In genomic region chr10:133276100-133276434, GRCh38 we compare ENCODE assay signal across 9 cellular contexts. TPM values are rescaled to one million over a fixed set of nuclear protein-coding genes. Genes with fewer than 3 reads are reported as not detected.
A peak's percentile ranks its signal among the peaks of the same experiment; 100 is the strongest.
DNase-seq lines count a peak whose midpoint lies in the region; ATAC-seq and TF ChIP-seq lines count a peak whose summit lies in the region.
"Had no signal": no experiment of that assay in that cellular context is flagged by ENCODE, and none has a peak within 500 bp of the region (broad histone marks: within the 10 kb centered on the region; RNA-seq: fewer than 3 reads in every experiment).

No MANE protein-coding gene starts in this region.

- H3K4me3 Mint-ChIP-seq in IgD-negative memory B cell = peak overlapping the region; percentile 89 to 97 (median 94)
- peak overlapping the region; percentile 82 for H3K4me3 Mint-ChIP-seq in dendritic cell treated with granulocyte-macrophage colony-stimulating factor and Interleukin-4, amounts not matched to agents 40 ng/mL and 50 ng/mL, for 4 days

- no CpG with 5 or more reads among the region's 6 CpGs for WGBS in trophoblast cell (ENCODE audit: extremely low coverage, insufficient coverage, insufficient read length)

- H3K79me2 ChIP-seq in trophoblast cell (ENCODE audit: control insufficient read depth, insufficient read depth, low read length, poor library complexity) = peaks cover 3% of the 10 kb centered on the region

- no peaks in the 10 kb centered on the region for H3K36me3 Mint-ChIP-seq in IgD-negative memory B cell
- peaks cover 82% of the 10 kb centered on the region for H3K36me3 Mint-ChIP-seq in dendritic cell treated with granulocyte-macrophage colony-stimulating factor and Interleukin-4, amounts not matched to agents 40 ng/mL and 50 ng/mL, for 4 days (ENCODE audit: low read depth)

- H3K27ac Mint-ChIP-seq in IgD-negative memory B cell = peak overlapping the region; percentile 94 to 98 (median 98)
- H3K27ac Mint-ChIP-seq in dendritic cell treated with granulocyte-macrophage colony-stimulating factor and Interleukin-4, amounts not matched to agents 40 ng/mL and 50 ng/mL, for 4 days = peak overlapping the region; percentile 95

- no peaks in the 10 kb centered on the region for H3K27me3 ChIP-seq in trophoblast cell (ENCODE audit: insufficient read depth, low read length)

- H3K4me1 Mint-ChIP-seq in IgD-negative memory B cell = peaks cover 17 to 25% (median 22%) of the 10 kb centered on the region in 3 donors
- peaks cover 77% of the 10 kb centered on the region for H3K4me1 Mint-ChIP-seq in dendritic cell treated with granulocyte-macrophage colony-stimulating factor and Interleukin-4, amounts not matched to agents 40 ng/mL and 50 ng/mL, for 4 days (ENCODE audit: low read depth)

- DNase-seq in GM12864 (ENCODE audit: low read depth) (no peak), trophoblast cell (no peak), GM10248 (ENCODE audit: extremely low spot score) (no peak)
- DNase-seq in stimulated activated CD4-positive, alpha-beta T cell treated with anti-CD3 and anti-CD28 coated beads, Interleukin-4, amount 100 ng/mL, for 24 hours = no peak
- DNase-seq: HCEC 1CT had no signal

- H3K18ac ChIP-seq in trophoblast cell (ENCODE audit: low read length) = peak overlapping the region; percentile 30

- peak overlapping the region; percentile 42 for H2BK5ac ChIP-seq in trophoblast cell (ENCODE audit: low read depth, low read length, poor library complexity)

- ATAC-seq in HG02763 (IDR thresholded peaks at IDR 0.05; ENCODE audit: unreplicated experiment) (no peak), HG02970 (IDR thresholded peaks at IDR 0.05; ENCODE audit: low FRiP score, unreplicated experiment) (no peak)

- H3K4me1 ChIP-seq in trophoblast cell (ENCODE audit: control insufficient read depth in 1 of 2, insufficient read depth in 2 of 2, low read length in 2 of 2) = peaks cover 35 to 41% of the 10 kb centered on the region in 2 experiments

- H3K4me3 ChIP-seq in GM12864 (ENCODE audit: low read depth, low read length) = peak overlapping the region; percentile 92
- H3K4me3 ChIP-seq in trophoblast cell (ENCODE audit: low read depth, low read length) = no peak overlapping the region

- H2BK120ac ChIP-seq in trophoblast cell (ENCODE audit: insufficient read depth, low read length, poor library complexity) = peak overlapping the region; percentile 62

- peak overlapping the region; percentile 38 for H2AK5ac ChIP-seq in trophoblast cell (ENCODE audit: low read length)

- H2AFZ ChIP-seq in trophoblast cell (ENCODE audit: insufficient read depth, low read length, poor library complexity) = no peak overlapping the region

- H3K27me3 Mint-ChIP-seq in IgD-negative memory B cell = peaks cover 2% of the 10 kb centered on the region
- H3K27me3 Mint-ChIP-seq in dendritic cell treated with granulocyte-macrophage colony-stimulating factor and Interleukin-4, amounts not matched to agents 40 ng/mL and 50 ng/mL, for 4 days = no peaks in the 10 kb centered on the region

- H3K14ac ChIP-seq in trophoblast cell (ENCODE audit: low read length) = peak overlapping the region; percentile 59

- POLR2A ChIA-PET in GM10248 (lab: Yijun Ruan, JAX) = interaction anchor here (1.6 kb wide), 1 partner anchor 13 kb away, joined by 3 read pairs; no protein-coding TSS in a partner anchor

- no peak overlapping the region for H4K12ac ChIP-seq in trophoblast cell (ENCODE audit: low read depth, low read length)

- H3K4ac ChIP-seq in trophoblast cell (ENCODE audit: low read depth, low read length) = no peak overlapping the region

- H4K91ac ChIP-seq in trophoblast cell (ENCODE audit: low read depth, low read length) = peak overlapping the region; percentile 70

- peak overlapping the region; percentile 21 for H2BK12ac ChIP-seq in trophoblast cell (ENCODE audit: low read length)

- CTCF ChIA-PET in GM10248 (lab: Yijun Ruan, JAX) = interaction anchor here (0.9 to 2.6 kb wide), 8 partner anchors 9 to 53 kb away, joined by 3 to 16 read pairs (median 4); no protein-coding TSS in a partner anchor

- H3K79me1 ChIP-seq in trophoblast cell (ENCODE audit: low read length) = peaks cover 21% of the 10 kb centered on the region

- H4K8ac ChIP-seq in trophoblast cell (ENCODE audit: low read depth, low read length) = peak overlapping the region; percentile 23

- H3K27ac ChIP-seq in trophoblast cell (ENCODE audit: low read depth, low read length) = peak overlapping the region; percentile 24

- no peak overlapping the region for H3K23ac ChIP-seq in trophoblast cell (ENCODE audit: low read length)

- peak overlapping the region; percentile 55 for H3K4me2 ChIP-seq in trophoblast cell (ENCODE audit: low read length)

- no peaks in the 10 kb centered on the region for H3K9me3 Mint-ChIP-seq in IgD-negative memory B cell
- H3K9me3 Mint-ChIP-seq in dendritic cell treated with granulocyte-macrophage colony-stimulating factor and Interleukin-4, amounts not matched to agents 40 ng/mL and 50 ng/mL, for 4 days = no peaks in the 10 kb centered on the region

- intact Hi-C loops in dendritic cell treated with granulocyte-macrophage colony-stimulating factor and Interleukin-4, amounts not matched to agents 40 ng/mL and 50 ng/mL, for 4 days (cut with micrococcal nuclease) = no loop called here

- peaks cover 17 to 18% of the 10 kb centered on the region in 2 experiments for H3K36me3 ChIP-seq in trophoblast cell (ENCODE audit: control insufficient read depth in 1 of 2, insufficient read depth in 2 of 2, low read length in 2 of 2)

- no peaks in the 10 kb centered on the region for H3K9me3 ChIP-seq in trophoblast cell (ENCODE audit: insufficient read depth, low read depth, low read length)

- no peak for TF ChIP-seq CTCF in GM12864 (IDR thresholded peaks at IDR 0.05; ENCODE audit: low read depth, low read length, missing control alignments)
- TF ChIP-seq CTCF in GM10248 (IDR thresholded peaks at IDR 0.05; ENCODE audit: control extremely low read depth, extremely low read depth, low read depth, missing control alignments) = no peak

- H3K9ac ChIP-seq in trophoblast cell (ENCODE audit: low read length) = no peak overlapping the region

RNA-seq across cellular contexts. Expression of gene ADAM8, which starts 0.6 kb away (rescaled TPM):
- 70.9 TPM for polyA plus RNA-seq in IgD-negative memory B cell
- polyA plus RNA-seq in trophoblast cell (2013) = 16.9 and 18.0 TPM in 2 replicates

RNA-seq across cellular contexts. Expression of gene TUBGCP2, which starts 32.6 kb away (rescaled TPM):
- 32.1 TPM for polyA plus RNA-seq in IgD-negative memory B cell
- polyA plus RNA-seq in trophoblast cell (2013) = 32.7 and 32.8 TPM in 2 replicates

RNA-seq across cellular contexts. Expression of gene ZNF511, which starts 32.6 kb away (rescaled TPM):
- 107 TPM for polyA plus RNA-seq in IgD-negative memory B cell
- polyA plus RNA-seq in trophoblast cell (2013) = 16.2 and 17.1 TPM in 2 replicates

RNA-seq across cellular contexts. Expression of gene VENTX, which starts 38.4 kb away (rescaled TPM):
- not detected for polyA plus RNA-seq in IgD-negative memory B cell
- 0.14 and 0.19 TPM in 2 replicates for polyA plus RNA-seq in trophoblast cell (2013)

RNA-seq across cellular contexts. Expression of gene UTF1, which starts 46.0 kb away (rescaled TPM):
- polyA plus RNA-seq in IgD-negative memory B cell = not detected
- polyA plus RNA-seq in trophoblast cell (2013) = 0.25 and 0.31 TPM in 2 replicates
